In genomic region chr14:58152569-58152857, GRCh38 we compare ENCODE assay signal across 2 cellular contexts.
TF ChIP-seq lines count a peak whose summit lies in the region.

No MANE protein-coding gene starts in this region.

TF ChIP-seq in A549, 52 proteins besides CTCF, POLR2A, EP300 and RAD21 (continued from another document):
- TF ChIP-seq, protein P1, sequence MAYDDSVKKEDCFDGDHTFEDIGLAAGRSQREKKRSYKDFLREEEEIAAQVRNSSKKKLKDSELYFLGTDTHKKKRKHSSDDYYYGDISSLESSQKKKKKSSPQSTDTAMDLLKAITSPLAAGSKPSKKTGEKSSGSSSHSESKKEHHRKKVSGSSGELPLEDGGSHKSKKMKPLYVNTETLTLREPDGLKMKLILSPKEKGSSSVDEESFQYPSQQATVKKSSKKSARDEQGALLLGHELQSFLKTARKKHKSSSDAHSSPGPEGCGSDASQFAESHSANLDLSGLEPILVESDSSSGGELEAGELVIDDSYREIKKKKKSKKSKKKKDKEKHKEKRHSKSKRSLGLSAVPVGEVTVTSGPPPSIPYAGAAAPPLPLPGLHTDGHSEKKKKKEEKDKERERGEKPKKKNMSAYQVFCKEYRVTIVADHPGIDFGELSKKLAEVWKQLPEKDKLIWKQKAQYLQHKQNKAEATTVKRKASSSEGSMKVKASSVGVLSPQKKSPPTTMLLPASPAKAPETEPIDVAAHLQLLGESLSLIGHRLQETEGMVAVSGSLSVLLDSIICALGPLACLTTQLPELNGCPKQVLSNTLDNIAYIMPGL (CRISPR knock-in tag; IDR thresholded peaks at IDR 0.05; ENCODE audit: borderline replicate concordance), result no peak

TF ChIP-seq in liver, 16 proteins besides CTCF, POLR2A, EP300 and RAD21 (continued from another document):
- no peak for TF ChIP-seq EGR1 (IDR thresholded peaks at IDR 0.05; ENCODE audit: low read depth in 2 of 2)
- TF ChIP-seq, protein P2, sequence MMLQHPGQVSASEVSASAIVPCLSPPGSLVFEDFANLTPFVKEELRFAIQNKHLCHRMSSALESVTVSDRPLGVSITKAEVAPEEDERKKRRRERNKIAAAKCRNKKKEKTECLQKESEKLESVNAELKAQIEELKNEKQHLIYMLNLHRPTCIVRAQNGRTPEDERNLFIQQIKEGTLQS (IDR thresholded peaks at IDR 0.05), result no peak
- TF ChIP-seq FOXA2 (IDR thresholded peaks at IDR 0.05), result no peak
- no peak for TF ChIP-seq FOXA1 (IDR thresholded peaks at IDR 0.05)
- no peak for TF ChIP-seq HNF4G (IDR thresholded peaks at IDR 0.05)
- TF ChIP-seq YY1 (IDR thresholded peaks at IDR 0.05), result no peak
- TF ChIP-seq RXRA (IDR thresholded peaks at IDR 0.05), result no peak
- TF ChIP-seq SP1 (IDR thresholded peaks at IDR 0.05), result no peak
- no peak for TF ChIP-seq REST (IDR thresholded peaks at IDR 0.05)
- TF ChIP-seq, protein P3, sequence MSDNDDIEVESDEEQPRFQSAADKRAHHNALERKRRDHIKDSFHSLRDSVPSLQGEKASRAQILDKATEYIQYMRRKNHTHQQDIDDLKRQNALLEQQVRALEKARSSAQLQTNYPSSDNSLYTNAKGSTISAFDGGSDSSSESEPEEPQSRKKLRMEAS (IDR thresholded peaks at IDR 0.05), result no peak
- TF ChIP-seq HNF4A (conservative IDR thresholded peaks at IDR 0.05), result no peak
TF ChIP-seq in liver: peak in this region for 0.
